In the genomic region with DNA sequence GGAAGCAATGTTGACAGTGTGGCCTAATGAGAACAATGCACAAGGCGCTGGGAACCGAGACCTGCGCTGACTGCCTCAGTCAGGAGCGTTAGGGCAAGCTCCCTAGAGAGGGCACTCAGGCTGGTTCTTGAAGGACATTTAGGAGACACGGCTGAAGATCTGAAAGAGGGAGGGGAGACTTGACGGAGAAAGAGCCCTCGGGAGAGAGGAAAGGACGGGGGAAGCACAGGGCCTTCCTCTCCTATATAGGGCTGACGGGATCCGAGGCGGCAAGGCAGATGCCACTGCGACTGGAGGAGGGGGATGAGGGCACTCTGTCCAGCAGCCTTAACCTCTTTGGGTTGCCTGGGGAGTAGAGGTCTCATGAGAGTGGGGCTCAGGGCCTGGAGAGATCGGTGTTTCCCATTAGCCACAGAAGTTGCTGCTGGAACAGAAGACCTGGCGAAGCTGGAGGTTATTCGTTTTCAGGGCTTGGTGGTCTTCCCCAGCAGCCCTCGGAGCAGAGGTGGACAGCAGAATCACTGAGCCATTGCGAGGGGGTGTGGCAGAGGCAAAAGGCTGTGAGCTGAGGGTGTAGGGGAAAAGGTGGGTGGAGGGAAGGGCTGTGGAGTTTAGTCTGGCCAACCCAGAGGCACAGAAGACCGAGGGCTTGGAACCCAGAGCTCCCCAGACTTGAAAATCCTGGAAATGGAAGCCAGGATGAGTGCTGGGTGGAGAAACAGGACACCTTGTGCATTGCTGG, we compare ENCODE assay signal across 21 cellular contexts. TPM values are rescaled to one million over a fixed set of nuclear protein-coding genes. Genes with fewer than 3 reads are reported as not detected.
"Had no signal": no experiment of that assay in that cellular context is flagged by ENCODE, and none has a peak within 500 bp of the region (broad histone marks: within the 10 kb centered on the region; RNA-seq: fewer than 3 reads in every experiment).

No MANE protein-coding gene starts in this region.

- H3K36me3 ChIP-seq: brain microvascular endothelial cell, colonic mucosa, gastrocnemius medialis, thoracic aorta had no signal

- DNase-seq: activated CD4-positive, alpha-beta T cell treated with anti-CD3 and anti-CD28 coated beads, Interleukin-2, amount 50 U/mL, for 48 hours; activated CD8-positive, alpha-beta memory T cell treated with anti-CD3 and anti-CD28 coated beads, Interleukin-2, amount 10 ng/mL, durations not matched to agents 7 days and 5 days; activated naive CD4-positive, alpha-beta T cell treated with anti-CD3 and anti-CD28 coated beads, Interleukin-2, amount 10 ng/mL, durations not matched to agents 7 days and 5 days; activated T-cell treated with anti-CD3 and anti-CD28 coated beads, Interleukin-2, amount 50 U/mL, for 24 hours; brain microvascular endothelial cell; colonic mucosa; erythroblast; gastrocnemius medialis; heart left ventricle; left ventricle myocardium superior; mucosa of descending colon; naive B cell; stimulated activated CD4-positive, alpha-beta T cell treated with anti-CD3 and anti-CD28 coated beads, Interleukin-4, amount 100 ng/mL, for 24 hours had no signal

- H3K4me1 ChIP-seq: colonic mucosa, gastrocnemius medialis had no signal

- H3K9me3 ChIP-seq: colonic mucosa, gastrocnemius medialis, heart left ventricle, mucosa of descending colon, thoracic aorta had no signal

- H3K27me3 ChIP-seq: brain microvascular endothelial cell, colonic mucosa, gastrocnemius medialis had no signal

- ATAC-seq: activated CD8-positive, alpha-beta memory T cell treated with anti-CD3 and anti-CD28 coated beads, Interleukin-2, amount 10 ng/mL, durations not matched to agents 7 days and 5 days; gastrocnemius medialis; left ventricle myocardium superior; mucosa of descending colon; sciatic nerve; stimulated activated memory B cell treated with anti-CD40 and anti-IgM and Interleukin-4, amounts not matched to agents 10 μg/mL and 1 μg/mL and 100 μg/mL, for 72 hours had no signal

- H3K27ac ChIP-seq: brain microvascular endothelial cell, colonic mucosa, gastrocnemius medialis, heart left ventricle, thoracic aorta had no signal

- H3K4me3 ChIP-seq: colonic mucosa, gastrocnemius medialis, heart left ventricle, mucosa of descending colon, smooth muscle cell, thoracic aorta had no signal

RNA-seq across cellular contexts. Expression of a gene that starts 36.0 kb away (rescaled TPM):
- total RNA-seq: activated CD8-positive, alpha-beta memory T cell treated with anti-CD3 and anti-CD28 coated beads, Interleukin-2, amount 10 ng/mL, durations not matched to agents 7 days and 5 days; aorta; colonic mucosa; kidney epithelial cell; left ventricle myocardium superior; mucosa of descending colon; osteocyte; pulmonary artery endothelial cell; sciatic nerve; smooth muscle cell; thoracic aorta had no signal
- polyA plus RNA-seq: aorta, heart left ventricle, smooth muscle cell had no signal
